In genomic region chr2:142684667-142685066, GRCh38 we compare ENCODE assay signal across 20 cellular contexts.
"Had no signal": no experiment of that assay in that cellular context is flagged by ENCODE, and none has a peak within 500 bp of the region (broad histone marks: within the 10 kb centered on the region; RNA-seq: fewer than 3 reads in every experiment).

No MANE protein-coding gene starts in this region.

- DNase-seq: Karpas-422, KG1, MG63, NCI-H1092, NCI-H1105 treated with DMSO at 0.1 percent for 48 hours, NCI-H1417 treated with DMSO at 0.1 percent for 48 hours, NCI-H146, NCI-H1694 treated with DMSO at 0.1 percent for 48 hours, NCI-H1930, NCI-H2081, NCI-H2107, NCI-H2227 treated with DMSO at 0.1 percent for 48 hours, NCI-H524, NCI-H526 treated with DMSO at 0.1 percent for 48 hours, NCI-H748 treated with DMSO at 0.1 percent for 48 hours, Right ventricle myocardium superior, RPMI8226, SIG-M5 had no signal

- H3K9me3 ChIP-seq: MG63, SJSA1 had no signal

- H3K4me3 ChIP-seq: MG63, SJSA1, SK-N-MC had no signal

- H3K27me3 ChIP-seq: MG63, SJSA1 had no signal

- H3K36me3 ChIP-seq: MG63, SJSA1 had no signal

- H3K27ac ChIP-seq: SJSA1, SK-N-MC had no signal

- H3K4me1 ChIP-seq: SJSA1 had no signal
